20 cellular contexts compared by ENCODE assay signal in genomic region chr16:11080999-11081630, GRCh38.
A peak's percentile ranks its signal among the peaks of the same experiment; 100 is the strongest.
DNase-seq lines count a peak whose midpoint lies in the region; FAIRE-seq and TF ChIP-seq lines count a peak whose summit lies in the region.
"Had no signal": no experiment of that assay in that cellular context is flagged by ENCODE, and none has a peak within 500 bp of the region (broad histone marks: within the 10 kb centered on the region; RNA-seq: fewer than 3 reads in every experiment).

No MANE protein-coding gene starts in this region.

- peaks cover 40% of the 10 kb centered on the region for H3K36me3 Mint-ChIP-seq in activated CD4-positive, alpha-beta T cell treated with anti-CD3 and anti-CD28 coated beads, Interleukin-2, amount 10 ng/mL, durations not matched to agents 7 days and 5 days (ENCODE audit: low read depth)
- H3K36me3 Mint-ChIP-seq in Caco-2 (ENCODE audit: insufficient read depth, unreplicated experiment) (peaks cover 9% of the 10 kb centered on the region), astrocyte (ENCODE audit: low read depth, unreplicated experiment) (peaks cover 9% of the 10 kb centered on the region)

- peaks cover 18% of the 10 kb centered on the region for H3K4me1 ChIP-seq in Caco-2
- H3K4me1 ChIP-seq in astrocyte (ENCODE audit: insufficient read depth, low read length): peaks cover 62% of the 10 kb centered on the region
- peaks cover 57% of the 10 kb centered on the region for H3K4me1 ChIP-seq in rectal smooth muscle tissue (ENCODE audit: control insufficient read depth, insufficient read depth, low read length)
- peaks cover 0 to 59% (median 39%) of the 10 kb centered on the region in 3 donors for H3K4me1 ChIP-seq in esophagus squamous epithelium
- H3K4me1 ChIP-seq: A549 had no signal

- POLR2A ChIA-PET in activated CD4-positive, alpha-beta T cell treated with anti-CD3 and anti-CD28 coated beads, Interleukin-2, amount 10 ng/mL, durations not matched to agents 7 days and 5 days (lab: Charles Lee): interaction anchor here (0.9 kb wide), 1 partner anchor 10 kb away, joined by 4 read pairs; no protein-coding TSS in a partner anchor
- POLR2A ChIA-PET in Caco-2 (lab: Charles Lee): no interaction called here

- no peaks in the 10 kb centered on the region for H3K79me2 ChIP-seq in astrocyte (ENCODE audit: insufficient read depth, low read length)

- H3K27ac Mint-ChIP-seq in activated CD4-positive, alpha-beta T cell treated with anti-CD3 and anti-CD28 coated beads, Interleukin-2, amount 10 ng/mL, durations not matched to agents 7 days and 5 days: peak overlapping the region; percentile 54
- H3K27ac Mint-ChIP-seq in Caco-2 (ENCODE audit: unreplicated experiment): peak overlapping the region; percentile 32
- H3K27ac Mint-ChIP-seq in astrocyte (ENCODE audit: unreplicated experiment): peak overlapping the region; percentile 99
- H3K27ac Mint-ChIP-seq: CD8-positive, alpha-beta T cell had no signal

- no peak overlapping the region for H3K4me3 Mint-ChIP-seq in activated CD4-positive, alpha-beta T cell treated with anti-CD3 and anti-CD28 coated beads, Interleukin-2, amount 10 ng/mL, durations not matched to agents 7 days and 5 days
- H3K4me3 Mint-ChIP-seq in Caco-2 (ENCODE audit: unreplicated experiment) (no peak overlapping the region), astrocyte (ENCODE audit: unreplicated experiment) (no peak overlapping the region)
- H3K4me3 Mint-ChIP-seq: CD8-positive, alpha-beta T cell; effector memory CD8-positive, alpha-beta T cell had no signal

- H3K27ac ChIP-seq in astrocyte (ENCODE audit: low read depth, low read length): peak overlapping the region; percentile 87
- peak overlapping the region; percentile 70 for H3K27ac ChIP-seq in rectal smooth muscle tissue (ENCODE audit: low read depth, low read length)
- H3K27ac ChIP-seq in esophagus squamous epithelium: no peak overlapping the region
- H3K27ac ChIP-seq: A549 had no signal

- FAIRE-seq in astrocyte (lab: Jason Lieb, UNC): no peak
- FAIRE-seq: A549, bronchial epithelial cell, small intestine had no signal

- intact Hi-C loops in Caco-2 (cut with micrococcal nuclease; ENCODE audit: unreplicated experiment): no loop called here
- intact Hi-C loops in esophagus squamous epithelium (cut with DNase I): no loop called here

- CTCF ChIA-PET in activated CD4-positive, alpha-beta T cell treated with anti-CD3 and anti-CD28 coated beads, Interleukin-2, amount 10 ng/mL, durations not matched to agents 7 days and 5 days (lab: Charles Lee): interaction anchor here (3.0 kb wide), 1 partner anchor 20 kb away, joined by 15 read pairs; no protein-coding TSS in a partner anchor
- CTCF ChIA-PET in Caco-2 (lab: Charles Lee): no interaction called here

- no peak overlapping the region for H3K4me3 ChIP-seq in Caco-2 (ENCODE audit: low read depth, low read length)
- no peak overlapping the region for H3K4me3 ChIP-seq in astrocyte (ENCODE audit: insufficient read depth, low read depth, low read length)
- no peak overlapping the region for H3K4me3 ChIP-seq in rectal smooth muscle tissue (ENCODE audit: low read length)
- no peak overlapping the region for H3K4me3 ChIP-seq in esophagus squamous epithelium
- H3K4me3 ChIP-seq: A549 had no signal

- DNase-seq in activated CD4-positive, alpha-beta T cell treated with anti-CD3 and anti-CD28 coated beads, Interleukin-2, amount 10 ng/mL, durations not matched to agents 7 days and 5 days: no peak
- DNase-seq in activated CD4-positive, alpha-beta T cell treated with anti-CD3 and anti-CD28 coated beads, Interleukin-2, amount 50 U/mL, for 48 hours: no peak
- DNase-seq in Caco-2 (no peak), astrocyte (ENCODE audit: low read depth) (no peak), esophagus squamous epithelium (lab: John Stamatoyannopoulos, UW) (no peak), globus pallidus (ENCODE audit: low spot score) (no peak), NCI-H748 treated with DMSO at 0.1 percent for 48 hours (lab: John Stamatoyannopoulos, UW) (no peak)
- DNase-seq: activated CD4-positive, alpha-beta T cell treated with anti-CD3 and anti-CD28 coated beads for 1 hour; activated gamma-delta T cell; CD8-positive, alpha-beta T cell; effector memory CD8-positive, alpha-beta T cell; EL; hypothalamus; NCI-H2029; NCI-H510A treated with DMSO at 0.1 percent for 48 hours; SIG-M5; small intestine had no signal

- H3K4me1 Mint-ChIP-seq in activated CD4-positive, alpha-beta T cell treated with anti-CD3 and anti-CD28 coated beads, Interleukin-2, amount 10 ng/mL, durations not matched to agents 7 days and 5 days: peaks cover 91% of the 10 kb centered on the region
- H3K4me1 Mint-ChIP-seq in Caco-2 (ENCODE audit: low read depth, unreplicated experiment) (peaks cover 24% of the 10 kb centered on the region), astrocyte (ENCODE audit: low read depth, unreplicated experiment) (peaks cover 65% of the 10 kb centered on the region)

- BruUV-seq in Caco-2 (replicated peaks; lab: Mats Ljungman, UMichigan): no TSS peak

- H3K4me2 ChIP-seq in astrocyte (ENCODE audit: low read length): no peak overlapping the region
- H3K4me2 ChIP-seq: A549 had no signal

- H3K27me3 ChIP-seq in Caco-2 (replicated peaks; ENCODE audit: control insufficient read depth, insufficient read depth, low read length): no peaks in the 10 kb centered on the region
- H3K27me3 ChIP-seq in astrocyte (ENCODE audit: insufficient read depth, low read length): no peaks in the 10 kb centered on the region
- H3K27me3 ChIP-seq in rectal smooth muscle tissue (ENCODE audit: control insufficient read depth, insufficient read depth, low read length): no peaks in the 10 kb centered on the region
- no peaks in the 10 kb centered on the region for H3K27me3 ChIP-seq in esophagus squamous epithelium

- no peaks in the 10 kb centered on the region for H3K36me3 ChIP-seq in Caco-2 (ENCODE audit: control insufficient read depth, insufficient read depth, low read length)
- H3K36me3 ChIP-seq in astrocyte (ENCODE audit: insufficient read depth, low read length): no peaks in the 10 kb centered on the region
- no peaks in the 10 kb centered on the region for H3K36me3 ChIP-seq in rectal smooth muscle tissue (ENCODE audit: control insufficient read depth, insufficient read depth, low read length)
- peaks cover 0 to 63% (median 0%) of the 10 kb centered on the region in 3 donors for H3K36me3 ChIP-seq in esophagus squamous epithelium

- no peak overlapping the region for H3K9ac ChIP-seq in astrocyte (ENCODE audit: low read length)
- H3K9ac ChIP-seq in rectal smooth muscle tissue (ENCODE audit: low read length): no peak overlapping the region

- TF ChIP-seq POLR2A in esophagus squamous epithelium (IDR thresholded peaks at IDR 0.05): no peak

- no peaks in the 10 kb centered on the region for H3K9me3 ChIP-seq in Caco-2
- H3K9me3 ChIP-seq in astrocyte (ENCODE audit: insufficient read depth, low read depth, low read length): no peaks in the 10 kb centered on the region
- no peaks in the 10 kb centered on the region for H3K9me3 ChIP-seq in esophagus squamous epithelium
- H3K9me3 ChIP-seq: A549 had no signal

- peaks cover 4% of the 10 kb centered on the region for H4K20me1 ChIP-seq in astrocyte (ENCODE audit: insufficient read depth, low read length)

- no peaks in the 10 kb centered on the region for H3K9me3 Mint-ChIP-seq in activated CD4-positive, alpha-beta T cell treated with anti-CD3 and anti-CD28 coated beads, Interleukin-2, amount 10 ng/mL, durations not matched to agents 7 days and 5 days
- H3K9me3 Mint-ChIP-seq in Caco-2 (ENCODE audit: unreplicated experiment) (no peaks in the 10 kb centered on the region), astrocyte (ENCODE audit: unreplicated experiment) (no peaks in the 10 kb centered on the region)
- H3K9me3 Mint-ChIP-seq: CD8-positive, alpha-beta T cell; effector memory CD8-positive, alpha-beta T cell had no signal

- TF ChIP-seq CTCF in Caco-2 (IDR thresholded peaks at IDR 0.05; ENCODE audit: insufficient read depth in 1 of 2, low read depth in 1 of 2, low read length in 1 of 2, severe bottlenecking in 1 of 2, unreplicated experiment in 1 of 2) (no peak), astrocyte (IDR thresholded peaks at IDR 0.05; ENCODE audit: insufficient read depth, low read depth, low read length) (no peak), esophagus squamous epithelium (IDR thresholded peaks at IDR 0.05) (no peak)

- 91 to 98% methylated on average over 7 of the region's 7 CpGs for WGBS in esophagus squamous epithelium, 2 donors

- H2AFZ ChIP-seq in astrocyte (ENCODE audit: low read depth, low read length): no peak overlapping the region

- no peaks in the 10 kb centered on the region for H3K27me3 Mint-ChIP-seq in activated CD4-positive, alpha-beta T cell treated with anti-CD3 and anti-CD28 coated beads, Interleukin-2, amount 10 ng/mL, durations not matched to agents 7 days and 5 days
- H3K27me3 Mint-ChIP-seq in Caco-2 (ENCODE audit: insufficient read depth, unreplicated experiment) (no peaks in the 10 kb centered on the region), astrocyte (ENCODE audit: low read depth, unreplicated experiment) (no peaks in the 10 kb centered on the region)
- H3K27me3 Mint-ChIP-seq: effector memory CD8-positive, alpha-beta T cell had no signal

Comparison
In these comparisons a context has a peak if more than half of its experiments do, and no peak if none do; other contexts are left out.
1. H3K27ac Mint-ChIP-seq: peak in every context shown above with its lines; median percentile 99 in astrocyte; 54 in activated CD4-positive, alpha-beta T cell treated with anti-CD3 and anti-CD28 coated beads, Interleukin-2, amount 10 ng/mL, durations not matched to agents 7 days and 5 days; 32 in Caco-2.
2. H3K27ac ChIP-seq: peak in astrocyte (single experiment) and rectal smooth muscle tissue (single experiment); none in esophagus squamous epithelium (0 of 4).